In genomic region chr10:13991353-13991752, GRCh38 we compare ENCODE assay signal across 1 cellular context.
TF ChIP-seq lines count a peak whose summit lies in the region.

No MANE protein-coding gene starts in this region.

TF ChIP-seq in WTC11, 78 proteins besides CTCF, POLR2A, EP300 and RAD21 (continued from another document):
- no peak for TF ChIP-seq NR2C2 (CRISPR knock-in tag; IDR thresholded peaks at IDR 0.05)
- no peak for TF ChIP-seq PRDM15 (CRISPR knock-in tag; IDR thresholded peaks at IDR 0.05)
- no peak for TF ChIP-seq CREM (CRISPR knock-in tag; IDR thresholded peaks at IDR 0.05)
- no peak for TF ChIP-seq PREB (CRISPR knock-in tag; IDR thresholded peaks at IDR 0.05; ENCODE audit: borderline replicate concordance)
- no peak for TF ChIP-seq SMAD4 (CRISPR knock-in tag; IDR thresholded peaks at IDR 0.05)
- TF ChIP-seq ZNF138 (CRISPR knock-in tag; conservative IDR thresholded peaks at IDR 0.05), result no peak
- TF ChIP-seq EMX1 (CRISPR knock-in tag; IDR thresholded peaks at IDR 0.05), result no peak
